Comparison of ENCODE assay signal across 15 cellular contexts in the genomic region with DNA sequence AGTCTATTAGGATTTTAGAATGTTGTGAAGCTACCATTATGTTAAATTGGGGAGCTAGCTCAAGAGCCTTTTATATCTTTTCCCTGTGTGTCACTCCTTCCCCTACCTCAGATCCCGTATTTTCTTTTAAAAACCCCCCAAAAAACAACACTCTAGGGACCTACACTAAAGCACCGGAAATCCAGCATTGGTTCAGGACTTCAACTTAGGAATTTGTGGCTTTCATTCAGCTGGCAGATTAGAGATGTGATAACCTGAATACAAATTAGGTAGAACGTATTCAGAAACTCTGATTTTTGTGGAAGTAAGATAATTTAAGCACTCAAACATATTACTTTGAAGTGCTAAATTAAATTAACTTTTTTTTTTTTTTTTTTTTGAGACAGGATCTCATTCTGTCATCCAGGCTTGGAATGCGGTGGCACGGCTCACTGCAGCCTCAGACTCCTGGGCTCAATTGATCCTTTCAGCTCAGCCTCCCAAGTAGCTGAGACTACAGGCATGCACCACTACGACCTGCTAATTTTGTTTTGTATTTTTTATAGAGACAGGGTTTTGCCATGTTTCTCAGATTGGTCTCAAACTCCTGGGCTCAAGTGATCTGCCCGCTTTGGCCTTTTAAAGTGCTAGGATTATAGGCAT. TPM values are rescaled to one million over a fixed set of nuclear protein-coding genes. Genes with fewer than 3 reads are reported as not detected.
"Had no signal": no experiment of that assay in that cellular context is flagged by ENCODE, and none has a peak within 500 bp of the region (broad histone marks: within the 10 kb centered on the region; RNA-seq: fewer than 3 reads in every experiment).

No MANE protein-coding gene starts in this region.

- H3K36me3 Mint-ChIP-seq: activated naive CD8-positive, alpha-beta T cell treated with anti-CD3 and anti-CD28 coated beads for 36 hours; naive thymus-derived CD4-positive, alpha-beta T cell had no signal

- H3K4me1 ChIP-seq: prostate gland had no signal

- H3K4me3 Mint-ChIP-seq: activated CD4-positive, alpha-beta T cell treated with anti-CD3 and anti-CD28 coated beads, Interleukin-2, amount 10 ng/mL, durations not matched to agents 7 days and 5 days; activated naive CD8-positive, alpha-beta T cell treated with anti-CD3 and anti-CD28 coated beads for 36 hours; activated T-cell treated with anti-CD3 and anti-CD28 coated beads, Interleukin-2, amount 50 U/mL, for 72 hours; naive thymus-derived CD4-positive, alpha-beta T cell; stimulated activated naive CD8-positive, alpha-beta T cell treated with anti-CD3 and anti-CD28 coated beads, Interleukin-15, Interleukin-2, amounts not matched to agents 100 ng/mL and 50 ng/mL, for 24 hours had no signal

- DNase-seq: activated CD4-positive, alpha-beta T cell treated with anti-CD3 and anti-CD28 coated beads, Interleukin-2, amount 10 ng/mL, durations not matched to agents 7 days and 5 days; activated CD8-positive, alpha-beta memory T cell treated with anti-CD3 and anti-CD28 coated beads, Interleukin-2, amount 50 U/mL, for 48 hours; activated gamma-delta T cell; activated naive CD8-positive, alpha-beta T cell treated with anti-CD3 and anti-CD28 coated beads for 36 hours; activated T-cell treated with anti-CD3 and anti-CD28 coated beads, Interleukin-2, amount 50 U/mL, for 72 hours; kidney glomerular epithelial cell; lower lobe of right lung; mucosa of descending colon; naive thymus-derived CD4-positive, alpha-beta T cell; occipital lobe; right cardiac atrium had no signal

- H3K36me3 ChIP-seq: lower lobe of right lung, prostate gland, suprapubic skin had no signal

- H3K4me1 Mint-ChIP-seq: activated CD4-positive, alpha-beta T cell treated with anti-CD3 and anti-CD28 coated beads, Interleukin-2, amount 10 ng/mL, durations not matched to agents 7 days and 5 days; activated naive CD8-positive, alpha-beta T cell treated with anti-CD3 and anti-CD28 coated beads for 36 hours; naive thymus-derived CD4-positive, alpha-beta T cell had no signal

- H3K27me3 ChIP-seq: suprapubic skin had no signal

- H3K9me3 ChIP-seq: lower lobe of right lung, mucosa of descending colon, prostate gland, suprapubic skin had no signal

- H3K4me3 ChIP-seq: lower lobe of right lung, mucosa of descending colon, prostate gland, suprapubic skin had no signal

- H3K27ac ChIP-seq: lower lobe of right lung, prostate gland, suprapubic skin had no signal

- ATAC-seq: activated T-cell treated with anti-CD3 and anti-CD28 coated beads, Interleukin-2, amount 50 U/mL, for 72 hours; esophagus mucosa; lower lobe of right lung; mucosa of descending colon; naive thymus-derived CD4-positive, alpha-beta T cell; right cardiac atrium had no signal

- H3K27ac Mint-ChIP-seq: activated CD4-positive, alpha-beta T cell treated with anti-CD3 and anti-CD28 coated beads, Interleukin-2, amount 10 ng/mL, durations not matched to agents 7 days and 5 days; activated naive CD8-positive, alpha-beta T cell treated with anti-CD3 and anti-CD28 coated beads for 36 hours; activated T-cell treated with anti-CD3 and anti-CD28 coated beads, Interleukin-2, amount 50 U/mL, for 72 hours; naive thymus-derived CD4-positive, alpha-beta T cell; stimulated activated naive CD8-positive, alpha-beta T cell treated with anti-CD3 and anti-CD28 coated beads, Interleukin-15, Interleukin-2, amounts not matched to agents 100 ng/mL and 50 ng/mL, for 24 hours had no signal

- H3K9me3 Mint-ChIP-seq: activated CD4-positive, alpha-beta T cell treated with anti-CD3 and anti-CD28 coated beads, Interleukin-2, amount 10 ng/mL, durations not matched to agents 7 days and 5 days; activated naive CD8-positive, alpha-beta T cell treated with anti-CD3 and anti-CD28 coated beads for 36 hours; activated T-cell treated with anti-CD3 and anti-CD28 coated beads, Interleukin-2, amount 50 U/mL, for 72 hours; stimulated activated naive CD8-positive, alpha-beta T cell treated with anti-CD3 and anti-CD28 coated beads, Interleukin-15, Interleukin-2, amounts not matched to agents 100 ng/mL and 50 ng/mL, for 24 hours had no signal

RNA-seq across cellular contexts. Expression of a gene that starts 6.8 kb away (rescaled TPM):
- polyA plus RNA-seq: naive thymus-derived CD4-positive, alpha-beta T cell had no signal
